Comparison of ENCODE assay signal across 23 cellular contexts in the genomic region with DNA sequence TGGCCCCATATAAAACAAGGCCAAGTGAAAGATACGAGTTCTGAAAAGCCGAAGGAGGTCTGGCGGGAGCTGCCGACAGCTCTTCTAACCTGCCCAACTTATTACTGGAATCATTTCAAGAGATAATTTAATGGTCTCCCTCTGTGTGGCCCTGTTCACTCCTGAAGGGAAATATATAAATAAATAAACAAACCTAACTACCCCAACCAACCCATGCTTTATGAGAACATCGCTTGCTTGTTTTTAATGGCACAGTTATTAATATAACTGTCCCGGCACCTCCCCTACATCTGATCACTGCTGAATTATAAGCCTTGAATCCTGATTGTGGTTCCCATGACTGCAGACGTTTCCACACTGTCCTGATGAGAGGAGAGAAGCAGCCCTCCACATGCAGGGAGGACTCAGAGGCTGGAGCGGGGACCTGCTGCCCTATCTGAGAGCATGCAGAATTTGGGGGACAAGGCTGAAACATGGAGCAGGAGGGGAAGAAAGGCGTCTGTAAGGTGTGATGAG. TPM values are rescaled to one million over a fixed set of nuclear protein-coding genes. Genes with fewer than 3 reads are reported as not detected.
DNase-seq lines count a peak whose midpoint lies in the region; ATAC-seq and TF ChIP-seq lines count a peak whose summit lies in the region.
"Had no signal": no experiment of that assay in that cellular context is flagged by ENCODE, and none has a peak within 500 bp of the region (broad histone marks: within the 10 kb centered on the region; RNA-seq: fewer than 3 reads in every experiment).

No MANE protein-coding gene starts in this region.

- no TSS peak for BruUV-seq in PC-9 (replicated peaks; lab: Mats Ljungman, UMichigan)

- no peaks in the 10 kb centered on the region for H3K79me2 ChIP-seq in PC-9 (ENCODE audit: low read depth)

- 0 out of 2 replicates have a peak, but pooled peaks cover 7% of the 10 kb centered on the region for H3F3A ChIP-seq in PC-9 (ENCODE audit: insufficient read depth, low read depth)

- H3K9me3 ChIP-seq in NT2/D1 (ENCODE audit: insufficient read depth, low read length) (no peaks in the 10 kb centered on the region), endodermal cell (ENCODE audit: control insufficient read depth, low read length) (no peaks in the 10 kb centered on the region), neuronal stem cell (replicated peaks in 1 of 2; ENCODE audit: control insufficient read depth in 2 of 2, insufficient read depth in 1 of 2, low read depth in 1 of 2, low read length in 2 of 2) (no peaks in the 10 kb centered on the region), PC-9 (ENCODE audit: insufficient read depth, low read depth) (no peaks in the 10 kb centered on the region)
- H3K9me3 ChIP-seq: MG63 had no signal

- H3K4me2 ChIP-seq in neuronal stem cell (ENCODE audit: insufficient read depth, low read length, poor library complexity, severe bottlenecking) = no peak overlapping the region
- no peak overlapping the region for H3K4me2 ChIP-seq in PC-9

- H2BK120ac ChIP-seq in neuronal stem cell (ENCODE audit: low read depth, low read length) = no peak overlapping the region

- no peak overlapping the region for H4K91ac ChIP-seq in neuronal stem cell (ENCODE audit: low read depth, low read length, poor library complexity)

- 83 to 94% methylated on average over 2 to 8 of the region's 9 CpGs for WGBS in endodermal cell (ENCODE audit: insufficient coverage in 1 of 2, insufficient read length in 1 of 2), 2 experiments
- no CpG with 5 or more reads among the region's 9 CpGs for WGBS in neuronal stem cell (ENCODE audit: extremely low coverage in 2 of 2, insufficient read length in 2 of 2, insufficient replicate concordance in 1 of 2), 2 donors

- no peak overlapping the region for H2AK5ac ChIP-seq in neuronal stem cell (ENCODE audit: low read depth, low read length)

- POLR2A ChIA-PET in GM10248 (lab: Yijun Ruan, JAX) (no interaction called here), PC-9 (lab: Charles Lee; ENCODE audit: unreplicated experiment) (no interaction called here)

- H3K4me1 Mint-ChIP-seq in endodermal cell = peaks cover 46% of the 10 kb centered on the region
- H3K4me1 Mint-ChIP-seq: IgD-negative memory B cell had no signal

- H2BK12ac ChIP-seq in neuronal stem cell (ENCODE audit: low read length) = peak overlapping the region; percentile 5

- H3K9ac ChIP-seq in NT2/D1 (ENCODE audit: insufficient read length, low read depth) = peak overlapping the region; percentile 13
- no peak overlapping the region for H3K9ac ChIP-seq in endodermal cell (ENCODE audit: extremely low read depth, low read length, poor library complexity, severe bottlenecking)
- H3K9ac ChIP-seq in neuronal stem cell (ENCODE audit: low read depth, low read length, poor library complexity) = no peak overlapping the region

- no peaks in the 10 kb centered on the region for H3K36me3 Mint-ChIP-seq in endodermal cell (ENCODE audit: low read depth)
- H3K36me3 Mint-ChIP-seq: IgD-negative memory B cell had no signal

- H3K36me3 ChIP-seq in NT2/D1 (ENCODE audit: insufficient read depth, insufficient read length, low read length) (no peaks in the 10 kb centered on the region), endodermal cell (ENCODE audit: control insufficient read depth, insufficient read depth, low read length) (no peaks in the 10 kb centered on the region), neuronal stem cell (replicated peaks in 1 of 2; ENCODE audit: control insufficient read depth in 2 of 2, insufficient read depth in 2 of 2, low read length in 2 of 2) (no peaks in the 10 kb centered on the region), PC-9 (ENCODE audit: low read depth) (no peaks in the 10 kb centered on the region)
- H3K36me3 ChIP-seq: MG63 had no signal

- H3K4me3 ChIP-seq in NT2/D1 (ENCODE audit: insufficient read length, low read depth) (no peak overlapping the region), endodermal cell (ENCODE audit: low read length) (no peak overlapping the region), neuronal stem cell (ENCODE audit: low read length in 2 of 2) (no peak overlapping the region), PC-9 (no peak overlapping the region)
- H3K4me3 ChIP-seq: MG63 had no signal

- DNase-seq in NCI-H1092 treated with DMSO at 0.1 percent for 48 hours (lab: John Stamatoyannopoulos, UW) = peak; percentile 27
- DNase-seq in NCI-H1092 (lab: John Stamatoyannopoulos, UW) = no peak
- no peak for DNase-seq in NT2/D1 (ENCODE audit: low read depth, low spot score)
- DNase-seq in endodermal cell = no peak
- DNase-seq in neuronal stem cell (ENCODE audit: low spot score) = no peak
- DNase-seq in GM10248 (ENCODE audit: extremely low spot score) = no peak
- no peak for DNase-seq in PC-9
- DNase-seq: AML-193, DMS79 treated with DMSO at 0.1 percent for 48 hours, HFFc6, Kasumi-1, MG63, NCI-H1048, NCI-H1694 treated with DMSO at 0.1 percent for 48 hours, NCI-H510A treated with DMSO at 0.1 percent for 48 hours, SW 1271 had no signal

- no peaks in the 10 kb centered on the region for H4K20me1 ChIP-seq in PC-9 (ENCODE audit: insufficient read depth)

- H3K4ac ChIP-seq in neuronal stem cell (ENCODE audit: low read length) = no peak overlapping the region

- H3K79me1 ChIP-seq in neuronal stem cell (ENCODE audit: low read depth, low read length) = no peaks in the 10 kb centered on the region

- no peak overlapping the region for H3K14ac ChIP-seq in neuronal stem cell (ENCODE audit: low read length)

- no peak overlapping the region for H3K4me3 Mint-ChIP-seq in endodermal cell
- H3K4me3 Mint-ChIP-seq: CD14-positive monocyte, HFFc6, IgD-negative memory B cell had no signal

- no peak overlapping the region for H3K23ac ChIP-seq in neuronal stem cell (ENCODE audit: low read depth, low read length, poor library complexity)

- no peaks in the 10 kb centered on the region for H3K9me3 Mint-ChIP-seq in endodermal cell
- H3K9me3 Mint-ChIP-seq: CD14-positive monocyte, HFFc6, IgD-negative memory B cell had no signal

- intact Hi-C loops in PC-9 (cut with micrococcal nuclease; ENCODE audit: unreplicated experiment) = no loop called here

- CTCF ChIA-PET in GM10248 (lab: Yijun Ruan, JAX) (interaction anchor here (1.1 to 14.8 kb wide), 7 partner anchors 14 to 46 kb away, joined by 3 to 143 read pairs (median 7); partner anchors contain the start of gene CDK5RAP3), PC-9 (lab: Charles Lee) (no interaction called here)

- peak overlapping the region; percentile 48 for H3K18ac ChIP-seq in neuronal stem cell (ENCODE audit: low read length)

- H2BK15ac ChIP-seq in neuronal stem cell (ENCODE audit: low read length) = no peak overlapping the region

- H3K4me1 ChIP-seq in NT2/D1 (ENCODE audit: insufficient read depth, insufficient read length) (peaks cover 29% of the 10 kb centered on the region), endodermal cell (ENCODE audit: control insufficient read depth, insufficient read depth, low read length) (peaks cover 23% of the 10 kb centered on the region), neuronal stem cell (ENCODE audit: control insufficient read depth in 2 of 2, insufficient read depth in 1 of 2, low read depth in 1 of 2, low read length in 2 of 2) (peaks cover 60 to 75% of the 10 kb centered on the region in 2 donors), PC-9 (replicated peaks; ENCODE audit: insufficient read depth) (no peaks in the 10 kb centered on the region)

- ATAC-seq in HG03469 (IDR thresholded peaks at IDR 0.05; ENCODE audit: unreplicated experiment) = no peak

- no peak overlapping the region for H2AFZ ChIP-seq in neuronal stem cell (ENCODE audit: low read length)
- H2AFZ ChIP-seq in PC-9 = no peak overlapping the region

- TF ChIP-seq CTCF in endodermal cell (conservative IDR thresholded peaks at IDR 0.05) (no peak), GM10248 (IDR thresholded peaks at IDR 0.05; ENCODE audit: control extremely low read depth, extremely low read depth, low read depth, missing control alignments) (no peak), PC-9 (conservative IDR thresholded peaks at IDR 0.05) (no peak)

- no peak overlapping the region for H2BK5ac ChIP-seq in neuronal stem cell (ENCODE audit: low read length)

- H4K8ac ChIP-seq in neuronal stem cell (ENCODE audit: low read depth, low read length) = no peak overlapping the region

- H3K27ac Mint-ChIP-seq in endodermal cell = no peak overlapping the region
- H3K27ac Mint-ChIP-seq: CD14-positive monocyte, HFFc6, IgD-negative memory B cell had no signal

- H3K27me3 Mint-ChIP-seq in endodermal cell (ENCODE audit: insufficient read depth) = no peaks in the 10 kb centered on the region

- no peaks in the 10 kb centered on the region for H3K9me2 ChIP-seq in PC-9 (ENCODE audit: insufficient read depth)

- H3K27me3 ChIP-seq in NT2/D1 (ENCODE audit: insufficient read depth, insufficient read length) = no peaks in the 10 kb centered on the region
- no peaks in the 10 kb centered on the region for H3K27me3 ChIP-seq in endodermal cell (ENCODE audit: control insufficient read depth, insufficient read depth, low read length, poor library complexity, severe bottlenecking)
- H3K27me3 ChIP-seq in neuronal stem cell (ENCODE audit: control insufficient read depth in 3 of 3, insufficient read depth in 3 of 3, low read depth in 1 of 3, low read length in 3 of 3) = no peaks in the 10 kb centered on the region
- H3K27me3 ChIP-seq in PC-9 (ENCODE audit: insufficient read depth, low read depth) = no peaks in the 10 kb centered on the region
- H3K27me3 ChIP-seq: MG63 had no signal

- H3K27ac ChIP-seq in endodermal cell (ENCODE audit: low read depth, low read length) (peak overlapping the region; percentile 60), neuronal stem cell (replicated peaks; ENCODE audit: low read length) (no peak overlapping the region), PC-9 (no peak overlapping the region)
- H3K27ac ChIP-seq: 22Rv1, HL-60, RWPE1 had no signal

RNA-seq across cellular contexts. Expression of gene CDK5RAP3, which starts 22.2 kb away (rescaled TPM):
- total RNA-seq in endodermal cell (100 to 1,000 TPM; 171 to 198 TPM), PC-9 (2021) (147 and 195 TPM in 2 replicates)
- polyA plus RNA-seq in endodermal cell (2013, experiment 1 of 2) = 245 TPM
- 217 TPM for polyA plus RNA-seq in endodermal cell (2013, experiment 2 of 2)
- polyA plus RNA-seq in neuronal stem cell (2013, experiment 1 of 2) = 193 TPM
- 185 TPM for polyA plus RNA-seq in neuronal stem cell (2013, experiment 2 of 2)

RNA-seq across cellular contexts. Expression of gene PRR15L, which starts 35.4 kb away (rescaled TPM):
- total RNA-seq in endodermal cell (under 1 TPM; 0.57 to 0.60 TPM), PC-9 (2021) (5.3 and 6.2 TPM in 2 replicates)
- not detected for polyA plus RNA-seq in endodermal cell (2013, experiment 1 of 2)
- not detected for polyA plus RNA-seq in endodermal cell (2013, experiment 2 of 2)
- polyA plus RNA-seq in neuronal stem cell (2013, experiment 1 of 2) = 0.04 TPM
- polyA plus RNA-seq in neuronal stem cell (2013, experiment 2 of 2) = not detected
- total RNA-seq: HFFc6, HT1080 had no signal
- polyA plus RNA-seq: CD14-positive monocyte, IgD-negative memory B cell had no signal

RNA-seq across cellular contexts. Expression of gene COPZ2, which starts 44.5 kb away (rescaled TPM):
- total RNA-seq in endodermal cell = not detected
- 9.0 TPM for polyA plus RNA-seq in endodermal cell (2013, experiment 1 of 2)
- polyA plus RNA-seq in endodermal cell (2013, experiment 2 of 2) = 1.4 TPM
- 1.5 TPM for polyA plus RNA-seq in neuronal stem cell (2013, experiment 1 of 2)
- polyA plus RNA-seq in neuronal stem cell (2013, experiment 2 of 2) = 2.3 TPM
- 2.6 and 2.7 TPM in 2 replicates for total RNA-seq in PC-9 (2021)

RNA-seq across cellular contexts. Expression of gene PNPO, which starts 51.7 kb away (rescaled TPM):
- 10 to 100 TPM in 1 of 2 donors, 1 to 10 TPM in 1; 8.5 to 10.4 TPM for total RNA-seq in endodermal cell
- polyA plus RNA-seq in endodermal cell (2013, experiment 1 of 2) = 7.9 TPM
- 7.4 TPM for polyA plus RNA-seq in endodermal cell (2013, experiment 2 of 2)
- 3.1 TPM for polyA plus RNA-seq in neuronal stem cell (2013, experiment 1 of 2)
- polyA plus RNA-seq in neuronal stem cell (2013, experiment 2 of 2) = 2.7 TPM
- 40.2 and 44.1 TPM in 2 replicates for total RNA-seq in PC-9 (2021)

RNA-seq across cellular contexts. Expression of gene NFE2L1, which starts 55.1 kb away (rescaled TPM):
- total RNA-seq in endodermal cell = 100 to 1,000 TPM; 122 to 135 TPM
- 123 TPM for polyA plus RNA-seq in endodermal cell (2013, experiment 1 of 2)
- polyA plus RNA-seq in endodermal cell (2013, experiment 2 of 2) = 113 TPM
- 69.4 TPM for polyA plus RNA-seq in neuronal stem cell (2013, experiment 1 of 2)
- 72.5 TPM for polyA plus RNA-seq in neuronal stem cell (2013, experiment 2 of 2)
- 85.5 and 91.7 TPM in 2 replicates for total RNA-seq in PC-9 (2021)
